Comparison of ENCODE assay signal across 16 cellular contexts in genomic region chr18:8735274-8735673, GRCh38.
"Had no signal": no experiment of that assay in that cellular context is flagged by ENCODE, and none has a peak within 500 bp of the region (broad histone marks: within the 10 kb centered on the region; RNA-seq: fewer than 3 reads in every experiment).

No MANE protein-coding gene starts in this region.

- H3K4me3 ChIP-seq: left lung, ovary, sigmoid colon, thoracic aorta had no signal

- DNase-seq: activated B cell treated with CpG ODN at 0.5 μM for 24 hours; activated CD4-positive, alpha-beta memory T cell treated with anti-CD3 and anti-CD28 coated beads for 36 hours; activated CD4-positive, alpha-beta T cell treated with anti-CD3 and anti-CD28 coated beads for 4 hours; activated naive CD8-positive, alpha-beta T cell treated with anti-CD3 and anti-CD28 coated beads for 36 hours; activated T-cell treated with anti-CD3 and anti-CD28 coated beads for 4 hours; amniotic stem cell; dermis blood vessel endothelial cell; effector memory CD4-positive, alpha-beta T cell; hippocampal formation; islet precursor cell; left lung; ovary; sigmoid colon; stimulated activated CD4-positive, alpha-beta T cell treated with anti-CD3 and anti-CD28 coated beads, Interleukin-4, amount 100 ng/mL, for 24 hours had no signal

- ATAC-seq: left lung; stimulated activated effector memory CD8-positive, alpha-beta T cell treated with anti-CD3 and anti-CD28 coated beads, Interleukin-12 subunit alpha, Interleukin-12 subunit beta, amount 100 ng/mL, for 72 hours had no signal

- H3K27me3 ChIP-seq: left lung, ovary, sigmoid colon had no signal

- H3K36me3 ChIP-seq: left lung, ovary, thoracic aorta had no signal

- H3K9me3 ChIP-seq: left lung, ovary, sigmoid colon, thoracic aorta had no signal

- H3K27ac ChIP-seq: left lung, ovary, sigmoid colon, thoracic aorta had no signal

- H3K4me1 ChIP-seq: left lung had no signal
